Comparison of ENCODE assay signal across 11 cellular contexts in genomic region chr16:63617047-63617989, GRCh38.
DNase-seq lines count a peak whose midpoint lies in the region; ATAC-seq, FAIRE-seq and TF ChIP-seq lines count a peak whose summit lies in the region.
"Had no signal": no experiment of that assay in that cellular context is flagged by ENCODE, and none has a peak within 500 bp of the region (broad histone marks: within the 10 kb centered on the region; RNA-seq: fewer than 3 reads in every experiment).

No MANE protein-coding gene starts in this region.

- no peak overlapping the region for H2AFZ ChIP-seq in neuronal stem cell (ENCODE audit: low read length)

- no peak overlapping the region for H3K9ac ChIP-seq in neuronal stem cell (ENCODE audit: low read depth, low read length, poor library complexity)

- H3K23ac ChIP-seq in neuronal stem cell (ENCODE audit: low read depth, low read length, poor library complexity), result no peak overlapping the region

- FAIRE-seq in RCC 7860 (lab: Jason Lieb, UNC), result no peak
- FAIRE-seq: urothelium cell line had no signal

- H3K4me1 ChIP-seq in neuronal stem cell (ENCODE audit: control insufficient read depth in 2 of 2, insufficient read depth in 1 of 2, low read depth in 1 of 2, low read length in 2 of 2), result peaks cover 0 to 6% of the 10 kb centered on the region in 2 donors

- TF ChIP-seq CTCF in AG04449 (IDR thresholded peaks at IDR 0.05; ENCODE audit: insufficient read depth, low read length, missing control alignments) (no peak), foreskin fibroblast (IDR thresholded peaks at IDR 0.05; ENCODE audit: low read depth, low read length) (no peak)

- H4K8ac ChIP-seq in neuronal stem cell (ENCODE audit: low read depth, low read length), result no peak overlapping the region

- H3K27ac ChIP-seq in neuronal stem cell (replicated peaks; ENCODE audit: low read length), result no peak overlapping the region

- H3K79me1 ChIP-seq in neuronal stem cell (ENCODE audit: low read depth, low read length), result no peaks in the 10 kb centered on the region

- H3K4ac ChIP-seq in neuronal stem cell (ENCODE audit: low read length), result peak overlapping the region; percentile 53

- DNase-seq in AG04449 (ENCODE audit: low read depth, low spot score), result no peak
- DNase-seq in RCC 7860 (ENCODE audit: low spot score), result peak; percentile 6
- DNase-seq in foreskin fibroblast, result no peak
- no peak for DNase-seq in neuronal stem cell (ENCODE audit: low spot score)
- DNase-seq in inferior parietal cortex (ENCODE audit: extremely low spot score), result no peak
- DNase-seq in activated naive CD4-positive, alpha-beta T cell treated with Interleukin-2 at 50 U/mL for 16 hours, result no peak
- DNase-seq: activated CD4-positive, alpha-beta T cell treated with anti-CD3 and anti-CD28 coated beads, Interleukin-2, amount 50 U/mL, for 4 hours; KG1 had no signal

- H3K36me3 ChIP-seq in neuronal stem cell (replicated peaks in 1 of 2; ENCODE audit: control insufficient read depth in 2 of 2, insufficient read depth in 2 of 2, low read length in 2 of 2), result no peaks in the 10 kb centered on the region

- CTCF ChIA-PET in AG04449 (lab: Yijun Ruan, JAX), result interaction anchor here (1.6 kb wide), 1 partner anchor 12 kb away, joined by 4 read pairs; no protein-coding TSS in a partner anchor

- no peak for ATAC-seq in GM18502 (IDR thresholded peaks at IDR 0.05; ENCODE audit: poor library complexity, unreplicated experiment)
- no peak for ATAC-seq in HG02870 (IDR thresholded peaks at IDR 0.05; ENCODE audit: unreplicated experiment)

- H2BK120ac ChIP-seq in neuronal stem cell (ENCODE audit: low read depth, low read length), result no peak overlapping the region

- H4K91ac ChIP-seq in neuronal stem cell (ENCODE audit: low read depth, low read length, poor library complexity), result no peak overlapping the region

- peak overlapping the region; percentile 29 for H2BK5ac ChIP-seq in neuronal stem cell (ENCODE audit: low read length)

- H3K14ac ChIP-seq in neuronal stem cell (ENCODE audit: low read length), result no peak overlapping the region

- POLR2A ChIA-PET in AG04449 (lab: Yijun Ruan, JAX), result no interaction called here

- H3K4me3 ChIP-seq in AG04449 (ENCODE audit: low read depth, low read length) (peak overlapping the region; percentile 56), foreskin fibroblast (ENCODE audit: low read depth in 1 of 2, low read length in 2 of 2) (peak overlapping the region; percentile 28 to 44), neuronal stem cell (ENCODE audit: low read length in 2 of 2) (peak overlapping the region in 1 of 2 donors; percentile 4)

- peaks cover 0 to 4% of the 10 kb centered on the region in 2 donors for H3K9me3 ChIP-seq in neuronal stem cell (replicated peaks in 1 of 2; ENCODE audit: control insufficient read depth in 2 of 2, insufficient read depth in 1 of 2, low read depth in 1 of 2, low read length in 2 of 2)

- H2BK12ac ChIP-seq in neuronal stem cell (ENCODE audit: low read length), result no peak overlapping the region

- peak overlapping the region; percentile 91 for H3K18ac ChIP-seq in neuronal stem cell (ENCODE audit: low read length)

- H3K4me2 ChIP-seq in neuronal stem cell (ENCODE audit: insufficient read depth, low read length, poor library complexity, severe bottlenecking), result no peak overlapping the region

- peak overlapping the region; percentile 92 for H2AK5ac ChIP-seq in neuronal stem cell (ENCODE audit: low read depth, low read length)

- WGBS in neuronal stem cell (ENCODE audit: extremely low coverage in 2 of 2, insufficient read length in 2 of 2, insufficient replicate concordance in 1 of 2), 2 donors, result no CpG with 5 or more reads among the region's 55 CpGs

- peak overlapping the region; percentile 33 for H2BK15ac ChIP-seq in neuronal stem cell (ENCODE audit: low read length)

- no peaks in the 10 kb centered on the region for H3K27me3 ChIP-seq in neuronal stem cell (ENCODE audit: control insufficient read depth in 3 of 3, insufficient read depth in 3 of 3, low read depth in 1 of 3, low read length in 3 of 3)
